ENCODE assay signal across 21 cellular contexts in the genomic region with DNA sequence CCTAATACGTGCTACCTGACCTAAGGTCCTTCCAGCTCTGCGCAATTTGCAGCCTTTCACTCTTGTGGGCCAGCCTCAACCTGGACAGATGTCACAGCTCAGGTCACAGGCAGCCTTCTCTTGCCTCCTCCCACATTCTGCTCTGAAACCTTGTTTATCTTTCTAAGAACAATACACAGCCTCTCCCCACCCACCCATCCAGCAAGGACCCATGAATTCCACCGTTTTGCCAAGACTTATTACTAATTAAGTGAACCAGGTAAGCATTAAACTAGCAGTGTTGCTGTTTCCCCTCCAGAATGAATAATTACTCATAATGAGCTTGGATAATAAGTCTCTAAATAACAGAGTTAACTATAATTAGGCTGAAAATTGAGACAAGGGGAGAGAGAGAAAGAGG. TPM values are rescaled to one million over a fixed set of nuclear protein-coding genes. Genes with fewer than 3 reads are reported as not detected.
"Had no signal": no experiment of that assay in that cellular context is flagged by ENCODE, and none has a peak within 500 bp of the region (broad histone marks: within the 10 kb centered on the region; RNA-seq: fewer than 3 reads in every experiment).

No MANE protein-coding gene starts in this region.

- H3K79me2 ChIP-seq: hepatocyte had no signal

- H3K4me3 ChIP-seq: hepatocyte, left ventricle myocardium inferior, mucosa of descending colon, prostate gland, right lobe of liver, smooth muscle cell, upper lobe of left lung had no signal

- FAIRE-seq: colon, keratinocyte had no signal

- H3K27ac Mint-ChIP-seq: activated CD8-positive, alpha-beta T cell treated with anti-CD3 and anti-CD28 coated beads for 36 hours; activated naive CD4-positive, alpha-beta T cell treated with anti-CD3 and anti-CD28 coated beads, Interleukin-2, amount 50 U/mL, for 72 hours; memory B cell; naive thymus-derived CD4-positive, alpha-beta T cell; T-helper 17 cell had no signal

- H3K9me3 Mint-ChIP-seq: activated CD8-positive, alpha-beta T cell treated with anti-CD3 and anti-CD28 coated beads for 36 hours; activated naive CD4-positive, alpha-beta T cell treated with anti-CD3 and anti-CD28 coated beads, Interleukin-2, amount 50 U/mL, for 72 hours; memory B cell; naive thymus-derived CD4-positive, alpha-beta T cell had no signal

- H2AFZ ChIP-seq: hepatocyte had no signal

- H3K4me1 ChIP-seq: left ventricle myocardium inferior, prostate gland, right lobe of liver, upper lobe of left lung had no signal

- H3K27me3 ChIP-seq: hepatocyte, right lobe of liver, upper lobe of left lung had no signal

- H3K36me3 Mint-ChIP-seq: activated naive CD4-positive, alpha-beta T cell treated with anti-CD3 and anti-CD28 coated beads, Interleukin-2, amount 50 U/mL, for 72 hours; memory B cell; naive thymus-derived CD4-positive, alpha-beta T cell had no signal

- DNase-seq: activated CD4-positive, alpha-beta T cell treated with anti-CD3 and anti-CD28 coated beads for 4 hours; activated CD8-positive, alpha-beta memory T cell treated with anti-CD3 and anti-CD28 coated beads, Interleukin-2, amount 50 U/mL, for 4 hours; activated CD8-positive, alpha-beta T cell treated with anti-CD3 and anti-CD28 coated beads for 36 hours; activated effector memory CD4-positive, alpha-beta T cell treated with anti-CD3 and anti-CD28 coated beads, Interleukin-2, amount 50 U/mL, for 16 hours; activated T-cell treated with anti-CD3 and anti-CD28 coated beads, Interleukin-2, amount 50 U/mL, for 48 hours; left ventricle myocardium inferior; mucosa of descending colon; naive thymus-derived CD4-positive, alpha-beta T cell; right lobe of liver; stimulated activated naive CD8-positive, alpha-beta T cell treated with anti-CD3 and anti-CD28 coated beads, Interleukin-15, Interleukin-2, amounts not matched to agents 100 U/mL and 50 U/mL, for 24 hours; T-helper 17 cell; upper lobe of left lung had no signal

- H3K9me3 ChIP-seq: left ventricle myocardium inferior, mucosa of descending colon, prostate gland, right lobe of liver, upper lobe of left lung had no signal

- H3K4me2 ChIP-seq: hepatocyte, smooth muscle cell had no signal

- H3K36me3 ChIP-seq: left ventricle myocardium inferior, prostate gland, right lobe of liver, upper lobe of left lung had no signal

- H3K27ac ChIP-seq: hepatocyte, left ventricle myocardium inferior, prostate gland, right lobe of liver, upper lobe of left lung had no signal

- H3K4me1 Mint-ChIP-seq: memory B cell; naive thymus-derived CD4-positive, alpha-beta T cell had no signal

- ATAC-seq: activated CD8-positive, alpha-beta T cell treated with anti-CD3 and anti-CD28 coated beads for 36 hours; activated naive CD4-positive, alpha-beta T cell treated with anti-CD3 and anti-CD28 coated beads, Interleukin-2, amount 50 U/mL, for 72 hours; esophagus mucosa; mucosa of descending colon; naive thymus-derived CD4-positive, alpha-beta T cell; right lobe of liver; stimulated activated naive CD8-positive, alpha-beta T cell treated with anti-CD3 and anti-CD28 coated beads, Interleukin-15, Interleukin-2, amounts not matched to agents 100 U/mL and 50 U/mL, for 24 hours; T-helper 17 cell had no signal

- H3K4me3 Mint-ChIP-seq: activated CD8-positive, alpha-beta T cell treated with anti-CD3 and anti-CD28 coated beads for 36 hours; memory B cell; naive thymus-derived CD4-positive, alpha-beta T cell; T-helper 17 cell had no signal

- H3K27me3 Mint-ChIP-seq: activated CD8-positive, alpha-beta T cell treated with anti-CD3 and anti-CD28 coated beads for 36 hours had no signal

RNA-seq across cellular contexts. Expression of a gene that starts 11.0 kb away (rescaled TPM):
- total RNA-seq: activated CD8-positive, alpha-beta T cell treated with anti-CD3 and anti-CD28 coated beads for 36 hours; activated naive CD4-positive, alpha-beta T cell treated with anti-CD3 and anti-CD28 coated beads, Interleukin-2, amount 50 U/mL, for 72 hours; cardiac septum; mucosa of descending colon; right lobe of liver; smooth muscle cell; T-helper 17 cell had no signal
- polyA plus RNA-seq: naive thymus-derived CD4-positive, alpha-beta T cell had no signal
